8 cellular contexts compared by ENCODE assay signal in the genomic region with DNA sequence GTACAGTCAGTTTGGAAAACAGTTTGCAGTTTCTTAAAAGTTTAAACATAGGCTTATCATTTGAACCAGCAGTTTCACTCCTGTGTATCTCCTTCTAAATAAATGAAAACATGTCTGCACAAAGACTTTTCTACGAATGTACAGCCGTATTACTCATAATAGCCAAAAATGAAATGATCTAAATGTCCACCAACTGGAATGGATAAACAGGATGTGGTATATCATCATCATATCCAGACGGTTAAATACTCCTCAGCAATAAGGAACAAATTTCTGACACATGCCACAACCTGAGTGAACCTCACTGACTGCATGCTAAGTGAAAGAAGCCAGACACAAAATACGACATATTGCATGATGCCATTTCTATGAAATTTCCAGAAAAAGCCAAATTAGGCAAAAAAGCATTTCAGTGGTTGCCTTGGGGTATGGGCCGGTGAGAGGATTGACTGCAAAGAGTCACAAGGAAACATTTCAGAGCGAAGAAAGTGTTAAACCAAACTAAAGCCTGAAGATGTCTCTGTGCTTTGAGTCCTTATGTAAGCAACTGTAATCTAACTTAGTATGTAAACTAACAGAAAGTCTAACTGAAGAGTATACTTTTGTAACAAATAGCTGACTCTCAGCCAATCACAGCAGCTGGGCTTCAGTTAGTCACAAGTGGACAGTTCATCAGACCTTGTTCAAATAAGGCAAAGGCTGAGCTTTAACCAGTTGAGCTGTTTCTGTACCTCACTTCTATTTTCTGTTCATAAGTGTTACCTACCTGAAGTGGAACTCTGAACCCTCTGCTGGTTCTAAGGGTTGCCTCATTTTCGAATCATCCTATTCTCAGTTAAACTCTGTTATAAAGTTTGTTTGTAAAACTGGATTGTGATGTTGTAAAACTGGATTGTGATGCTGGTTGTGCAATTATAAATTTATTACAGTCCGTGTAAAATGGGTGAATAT.
DNase-seq lines count a peak whose midpoint lies in the region; ATAC-seq lines count a peak whose summit lies in the region.

No MANE protein-coding gene starts in this region.

- peak overlapping the region in 1 of 2 donors; percentile 43 for H3K4me3 Mint-ChIP-seq in activated T-cell treated with anti-CD3 and anti-CD28 coated beads, Interleukin-2, amount 50 U/mL, for 72 hours

- peak; percentile 77 for ATAC-seq in activated T-cell treated with anti-CD3 and anti-CD28 coated beads, Interleukin-2, amount 50 U/mL, for 72 hours (replicated peaks in 1 of 2)
- ATAC-seq in HG02981 (IDR thresholded peaks at IDR 0.05; ENCODE audit: unreplicated experiment) (peak; percentile 47), left colon (peak; percentile 60)

- H3K9me3 Mint-ChIP-seq in activated T-cell treated with anti-CD3 and anti-CD28 coated beads, Interleukin-2, amount 50 U/mL, for 72 hours: no peaks in the 10 kb centered on the region

- intact Hi-C loops in left colon (cut with DNase I, micrococcal nuclease): loop anchor here in 1 of 2 donors (10.0 kb wide), 1 partner anchor 54 kb away; no protein-coding TSS in a partner anchor

- H3K4me1 Mint-ChIP-seq in activated T-cell treated with anti-CD3 and anti-CD28 coated beads, Interleukin-2, amount 50 U/mL, for 72 hours (ENCODE audit: low read depth): peaks cover 6% of the 10 kb centered on the region

- peak overlapping the region; percentile 76 for H3K27ac Mint-ChIP-seq in activated T-cell treated with anti-CD3 and anti-CD28 coated beads, Interleukin-2, amount 50 U/mL, for 72 hours

- DNase-seq in activated T-cell treated with anti-CD3 and anti-CD28 coated beads, Interleukin-2, amount 50 U/mL, for 72 hours: no peak
- DNase-seq in activated T-cell treated with anti-CD3 and anti-CD28 coated beads for 4 hours (no peak), SHP77 (lab: John Stamatoyannopoulos, UW) (peak; percentile 31 to 59), left colon (peak in 1 of 2 donors; percentile 41), iPS-NIHi7 (ENCODE audit: extremely low spot score) (no peak), NCI-H2081 treated with DMSO at 0.1 percent for 48 hours (lab: John Stamatoyannopoulos, UW) (no peak), NCI-H1930 (lab: John Stamatoyannopoulos, UW) (no peak)

- peaks cover 15% of the 10 kb centered on the region for H3K27me3 Mint-ChIP-seq in activated T-cell treated with anti-CD3 and anti-CD28 coated beads, Interleukin-2, amount 50 U/mL, for 72 hours (ENCODE audit: low read depth)

- H3K36me3 Mint-ChIP-seq in activated T-cell treated with anti-CD3 and anti-CD28 coated beads, Interleukin-2, amount 50 U/mL, for 72 hours (ENCODE audit: insufficient read depth in 2 of 2): no peaks in the 10 kb centered on the region

Comparison
In these comparisons a context has a peak if more than half of its experiments do, and no peak if none do; other contexts are left out.
1. DNase-seq: peak in SHP77 (2 of 2); none in activated T-cell treated with anti-CD3 and anti-CD28 coated beads, Interleukin-2, amount 50 U/mL, for 72 hours (0 of 2), activated T-cell treated with anti-CD3 and anti-CD28 coated beads for 4 hours (single experiment), iPS-NIHi7 (single experiment), NCI-H2081 treated with DMSO at 0.1 percent for 48 hours (single experiment) and NCI-H1930 (0 of 2).
2. Peak in every context shown above with its lines, with median percentiles within 50 percentile points of each other: ATAC-seq.